Comparison of ENCODE assay signal across 12 cellular contexts in the genomic region with DNA sequence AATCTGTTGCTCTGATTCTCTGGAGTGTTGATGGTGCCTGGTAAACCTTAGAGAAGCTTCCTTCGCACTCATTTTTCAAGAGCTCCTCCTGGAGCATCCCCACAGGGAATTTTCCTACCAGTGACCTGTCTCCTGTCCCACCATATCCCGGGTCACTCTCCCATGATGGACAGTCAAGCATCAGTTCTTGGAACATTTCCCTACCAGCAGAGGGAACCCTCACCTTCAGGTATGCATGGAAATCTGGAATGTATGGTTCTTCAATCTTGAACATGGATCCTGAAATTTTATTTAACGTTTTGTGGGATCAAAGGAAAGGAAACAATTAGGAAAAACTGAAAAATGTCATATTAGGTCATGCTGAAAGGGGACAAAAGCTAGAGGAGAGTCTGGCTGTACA.
A peak's percentile ranks its signal among the peaks of the same experiment; 100 is the strongest.
DNase-seq lines count a peak whose midpoint lies in the region; TF ChIP-seq lines count a peak whose summit lies in the region.
"Had no signal": no experiment of that assay in that cellular context is flagged by ENCODE, and none has a peak within 500 bp of the region (broad histone marks: within the 10 kb centered on the region; RNA-seq: fewer than 3 reads in every experiment).

No MANE protein-coding gene starts in this region.

- no peak for TF ChIP-seq POLR2A in erythroblast (IDR thresholded peaks at IDR 0.05; ENCODE audit: low read length)
- no peak for TF ChIP-seq POLR2A in ovary (IDR thresholded peaks at IDR 0.05)

- CTCF ChIA-PET in activated CD4-positive, alpha-beta T cell treated with anti-CD3 and anti-CD28 coated beads, Interleukin-2, amount 10 ng/mL, durations not matched to agents 7 days and 5 days (lab: Charles Lee) = no interaction called here

- TF ChIP-seq EP300 in ovary (IDR thresholded peaks at IDR 0.05) = no peak

- WGBS in ovary, 3 donors = 62 to 64% (median 63%) methylated on average over 3 of the region's 3 CpGs

- H3K4me1 ChIP-seq in ovary (ENCODE audit: insufficient read depth) = no peaks in the 10 kb centered on the region
- H3K4me1 ChIP-seq in effector memory CD4-positive, alpha-beta T cell (ENCODE audit: control insufficient read depth, insufficient read depth, low read length, poor library complexity, severe bottlenecking) = no peaks in the 10 kb centered on the region
- H3K4me1 ChIP-seq: prostate gland had no signal

- no peaks in the 10 kb centered on the region for H3K4me1 Mint-ChIP-seq in CD14-positive monocyte
- H3K4me1 Mint-ChIP-seq in activated CD4-positive, alpha-beta T cell treated with anti-CD3 and anti-CD28 coated beads, Interleukin-2, amount 10 ng/mL, durations not matched to agents 7 days and 5 days = no peaks in the 10 kb centered on the region
- H3K4me1 Mint-ChIP-seq: central memory CD8-positive, alpha-beta T cell had no signal

- peaks cover 0 to 5% (median 0%) of the 10 kb centered on the region in 3 donors for H3K27me3 Mint-ChIP-seq in CD14-positive monocyte (ENCODE audit: low read depth in 3 of 3)
- H3K27me3 Mint-ChIP-seq in activated CD4-positive, alpha-beta T cell treated with anti-CD3 and anti-CD28 coated beads, Interleukin-2, amount 10 ng/mL, durations not matched to agents 7 days and 5 days = no peaks in the 10 kb centered on the region
- H3K27me3 Mint-ChIP-seq: central memory CD8-positive, alpha-beta T cell had no signal

- intact Hi-C loops in CD14-positive monocyte (cut with micrococcal nuclease) (no loop called here), ovary (cut with DNase I) (no loop called here)

- H3K9me3 ChIP-seq in ovary = no peaks in the 10 kb centered on the region
- H3K9me3 ChIP-seq in effector memory CD4-positive, alpha-beta T cell (ENCODE audit: control insufficient read depth, low read length) = no peaks in the 10 kb centered on the region
- H3K9me3 ChIP-seq: prostate gland had no signal

- TF ChIP-seq CTCF in GM13977 (IDR thresholded peaks at IDR 0.05; ENCODE audit: extremely low read depth, insufficient read depth, missing control alignments) = peak; percentile 10
- TF ChIP-seq CTCF in CD14-positive monocyte (IDR thresholded peaks at IDR 0.05) = no peak
- TF ChIP-seq CTCF in ovary (IDR thresholded peaks at IDR 0.05) = no peak

- DNase-seq in ACHN (peak; percentile 9), GM13977 (ENCODE audit: low spot score) (no peak), OCI-M1 (lab: John Stamatoyannopoulos, UW) (peak; percentile 58), erythroblast (lab: John Stamatoyannopoulos, UW) (peak; percentile 4 to 33), CD14-positive monocyte (ENCODE audit: low spot score) (no peak), ovary (no peak)
- no peak for DNase-seq in activated CD4-positive, alpha-beta T cell treated with anti-CD3 and anti-CD28 coated beads, Interleukin-2, amount 10 ng/mL, durations not matched to agents 7 days and 5 days
- no peak for DNase-seq in effector memory CD4-positive, alpha-beta T cell
- DNase-seq: DMS79, NCI-H1436 had no signal

- POLR2A ChIA-PET in activated CD4-positive, alpha-beta T cell treated with anti-CD3 and anti-CD28 coated beads, Interleukin-2, amount 10 ng/mL, durations not matched to agents 7 days and 5 days (lab: Charles Lee) = no interaction called here

- no peak overlapping the region for H3K4me3 Mint-ChIP-seq in CD14-positive monocyte
- no peak overlapping the region for H3K4me3 Mint-ChIP-seq in activated CD4-positive, alpha-beta T cell treated with anti-CD3 and anti-CD28 coated beads, Interleukin-2, amount 10 ng/mL, durations not matched to agents 7 days and 5 days
- H3K4me3 Mint-ChIP-seq: central memory CD8-positive, alpha-beta T cell had no signal

- no peaks in the 10 kb centered on the region for H3K36me3 Mint-ChIP-seq in CD14-positive monocyte
- no peaks in the 10 kb centered on the region for H3K36me3 Mint-ChIP-seq in activated CD4-positive, alpha-beta T cell treated with anti-CD3 and anti-CD28 coated beads, Interleukin-2, amount 10 ng/mL, durations not matched to agents 7 days and 5 days (ENCODE audit: low read depth)

- peaks cover 0 to 1% (median 0%) of the 10 kb centered on the region in 7 donors for H3K9me3 Mint-ChIP-seq in CD14-positive monocyte
- H3K9me3 Mint-ChIP-seq in activated CD4-positive, alpha-beta T cell treated with anti-CD3 and anti-CD28 coated beads, Interleukin-2, amount 10 ng/mL, durations not matched to agents 7 days and 5 days = no peaks in the 10 kb centered on the region
- H3K9me3 Mint-ChIP-seq: central memory CD8-positive, alpha-beta T cell had no signal

- in situ Hi-C loops in ACHN (cut with HindIII; ENCODE audit: low pct_ligation_motif_present, low pct_unique_long_range_greater_than_20kb, low sequenced_read_pairs) (no loop called here), GM13977 (cut with MboI; ENCODE audit: low pct_unique_long_range_greater_than_20kb, low sequenced_read_pairs, unreplicated experiment) (no loop called here)

- H3K36me3 ChIP-seq in ovary = no peaks in the 10 kb centered on the region
- H3K36me3 ChIP-seq in effector memory CD4-positive, alpha-beta T cell (ENCODE audit: control insufficient read depth, insufficient read depth, low read length) = no peaks in the 10 kb centered on the region
- H3K36me3 ChIP-seq: prostate gland had no signal

- no peaks in the 10 kb centered on the region for H3K27me3 ChIP-seq in ovary
- no peaks in the 10 kb centered on the region for H3K27me3 ChIP-seq in effector memory CD4-positive, alpha-beta T cell (replicated peaks; ENCODE audit: control insufficient read depth, insufficient read depth, low read length, poor library complexity, severe bottlenecking)

- no peak overlapping the region for H3K4me3 ChIP-seq in ovary
- no peak overlapping the region for H3K4me3 ChIP-seq in effector memory CD4-positive, alpha-beta T cell (ENCODE audit: insufficient read depth, low read depth, low read length, poor library complexity, severe bottlenecking)
- H3K4me3 ChIP-seq: prostate gland had no signal

- no peak overlapping the region for H3K27ac ChIP-seq in ovary
- no peak overlapping the region for H3K27ac ChIP-seq in effector memory CD4-positive, alpha-beta T cell (ENCODE audit: insufficient read depth, low read length, poor library complexity, severe bottlenecking)
- H3K27ac ChIP-seq: prostate gland had no signal

- H3K27ac Mint-ChIP-seq in CD14-positive monocyte = no peak overlapping the region
- H3K27ac Mint-ChIP-seq in activated CD4-positive, alpha-beta T cell treated with anti-CD3 and anti-CD28 coated beads, Interleukin-2, amount 10 ng/mL, durations not matched to agents 7 days and 5 days = no peak overlapping the region

Comparison
In these comparisons a context has a peak if more than half of its experiments do, and no peak if none do; other contexts are left out.
1. DNase-seq: peak in ACHN (single experiment), OCI-M1 (single experiment) and erythroblast (2 of 2); none in GM13977 (single experiment), CD14-positive monocyte (single experiment), activated CD4-positive, alpha-beta T cell treated with anti-CD3 and anti-CD28 coated beads, Interleukin-2, amount 10 ng/mL, durations not matched to agents 7 days and 5 days (single experiment), ovary (0 of 5) and effector memory CD4-positive, alpha-beta T cell (0 of 3).